ENCODE assay signal across 8 cellular contexts in the genomic region with DNA sequence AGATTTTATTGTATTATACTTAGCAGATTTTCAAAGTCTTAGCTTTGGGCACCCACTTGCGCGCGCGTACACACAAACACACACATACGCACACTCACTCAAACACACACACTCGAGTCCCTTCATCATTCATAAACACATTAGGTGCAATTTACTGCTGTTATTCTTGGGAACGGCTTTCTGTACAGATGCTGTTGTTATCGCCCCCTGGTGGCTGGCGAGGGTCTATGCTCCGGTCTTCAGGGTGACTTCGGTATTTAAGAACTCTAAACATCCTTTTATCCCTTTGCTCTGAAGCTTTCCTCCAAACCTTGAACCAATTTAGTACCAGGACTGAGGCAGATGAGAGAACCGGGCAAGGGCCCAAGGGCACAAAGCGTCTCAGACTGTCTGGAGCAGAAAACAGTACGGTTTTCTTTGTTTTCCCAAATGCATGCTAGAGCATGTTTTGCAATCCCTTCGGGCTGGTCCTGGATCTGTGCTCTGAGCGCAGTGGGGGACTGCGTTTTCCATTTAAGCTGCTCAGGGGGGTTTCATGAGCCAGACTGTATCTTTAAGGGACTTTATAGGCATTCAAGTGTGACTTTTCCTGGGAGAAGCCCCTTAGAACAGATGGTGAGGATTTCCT. TPM values are rescaled to one million over a fixed set of nuclear protein-coding genes. Genes with fewer than 3 reads are reported as not detected.
DNase-seq lines count a peak whose midpoint lies in the region; ATAC-seq and TF ChIP-seq lines count a peak whose summit lies in the region.

No MANE protein-coding gene starts in this region.

- H3K9me2 ChIP-seq in hepatocyte (replicated peaks; ENCODE audit: insufficient read depth), result no peaks in the 10 kb centered on the region

- WGBS in hepatocyte (ENCODE audit: low lambda C conversion rate, missing lambda C conversion rate), result 13% methylated on average over 17 of the region's 17 CpGs
- WGBS in sigmoid colon, 2 donors, result 15 to 18% methylated on average over 17 of the region's 17 CpGs

- H3K27ac ChIP-seq in hepatocyte (peak overlapping the region; percentile 50), sigmoid colon (peak overlapping the region in 3 of 4 donors; percentile 82 to 91 (median 88))

- intact Hi-C loops in sigmoid colon (cut with DNase I), result loop anchor here (1.0 to 10.0 kb wide), 5 partner anchors 150 to 314 kb away; partner anchors contain the start of gene SPDL1

- DNase-seq in ELF-1 (ENCODE audit: low read depth, low spot score) (peak; percentile 79), Kasumi-1 (lab: John Stamatoyannopoulos, UW) (peak; percentile 64 to 77), SK-N-DZ (ENCODE audit: low spot score) (peak; percentile 84), astrocyte of the cerebellum (ENCODE audit: low read depth) (peak; percentile 76), hepatocyte (ENCODE audit: low spot score) (peak; percentile 88), sigmoid colon (peak; percentile 91)

- in situ Hi-C loops in astrocyte of the cerebellum (cut with HindIII; ENCODE audit: low sequenced_read_pairs), result no loop called here

- H3K4me1 ChIP-seq in hepatocyte (ENCODE audit: insufficient read depth) (peaks cover 22% of the 10 kb centered on the region), sigmoid colon (peaks cover 0 to 47% (median 32%) of the 10 kb centered on the region in 4 donors)

- H3K9me3 ChIP-seq in hepatocyte (ENCODE audit: low read depth), result no peaks in the 10 kb centered on the region
- no peaks in the 10 kb centered on the region for H3K9me3 ChIP-seq in sigmoid colon

- H3K36me3 ChIP-seq in hepatocyte (replicated peaks; ENCODE audit: insufficient read depth, low read depth), result no peaks in the 10 kb centered on the region
- no peaks in the 10 kb centered on the region for H3K36me3 ChIP-seq in sigmoid colon

- H3K27me3 ChIP-seq in hepatocyte, result no peaks in the 10 kb centered on the region
- peaks cover 0 to 9% (median 0%) of the 10 kb centered on the region in 3 donors for H3K27me3 ChIP-seq in sigmoid colon

- no peak for TF ChIP-seq EP300 in sigmoid colon (IDR thresholded peaks at IDR 0.05)

- no peak for TF ChIP-seq POLR2A in sigmoid colon (IDR thresholded peaks at IDR 0.05)

- H3K4me3 ChIP-seq in astrocyte of the cerebellum (ENCODE audit: low read depth, low read length) (no peak overlapping the region), hepatocyte (no peak overlapping the region), sigmoid colon (no peak overlapping the region)

- H2AFZ ChIP-seq in hepatocyte, result no peak overlapping the region

- TF ChIP-seq CTCF in astrocyte of the cerebellum (IDR thresholded peaks at IDR 0.05; ENCODE audit: low read depth, low read length, missing control alignments), result peak; percentile 95
- peak; percentile 97 for TF ChIP-seq CTCF in hepatocyte (IDR thresholded peaks at IDR 0.05; ENCODE audit: poor library complexity)
- peak; percentile 78 to 85 (median 80) for TF ChIP-seq CTCF in sigmoid colon (IDR thresholded peaks at IDR 0.05)

- H4K20me1 ChIP-seq in hepatocyte (ENCODE audit: insufficient read depth, poor library complexity, severe bottlenecking), result no peaks in the 10 kb centered on the region

- peaks cover 19% of the 10 kb centered on the region for H3K79me2 ChIP-seq in hepatocyte

- ATAC-seq in GM21529 (IDR thresholded peaks at IDR 0.05; ENCODE audit: unreplicated experiment) (peak; percentile 86), HG03571 (IDR thresholded peaks at IDR 0.05; ENCODE audit: unreplicated experiment) (no peak)

- H3K4me2 ChIP-seq in hepatocyte, result peak overlapping the region; percentile 84

RNA-seq across cellular contexts. Expression of gene SLIT3, which starts 1.7 kb away (rescaled TPM):
- 55.9 and 66.6 TPM in 2 replicates for polyA plus RNA-seq in SK-N-DZ (2014; cell fraction: cytosol; rRNA removed)
- 85.4 and 93.6 TPM in 2 replicates for polyA plus RNA-seq in SK-N-DZ (2014; cell fraction: nucleus; rRNA removed)
- total RNA-seq in hepatocyte, result 43.8 and 58.4 TPM in 2 replicates
- polyA plus RNA-seq in hepatocyte, result 96.7 and 104 TPM in 2 replicates
- total RNA-seq in sigmoid colon, result 10 to 100 TPM; 30.0 to 46.3 (median 31.5) TPM
- 1 to 10 TPM in 2 of 3 donors, under 1 TPM in 1; 0.23 to 4.2 (median 4.0) TPM for polyA plus RNA-seq in sigmoid colon
